12 cellular contexts compared by ENCODE assay signal in the genomic region with DNA sequence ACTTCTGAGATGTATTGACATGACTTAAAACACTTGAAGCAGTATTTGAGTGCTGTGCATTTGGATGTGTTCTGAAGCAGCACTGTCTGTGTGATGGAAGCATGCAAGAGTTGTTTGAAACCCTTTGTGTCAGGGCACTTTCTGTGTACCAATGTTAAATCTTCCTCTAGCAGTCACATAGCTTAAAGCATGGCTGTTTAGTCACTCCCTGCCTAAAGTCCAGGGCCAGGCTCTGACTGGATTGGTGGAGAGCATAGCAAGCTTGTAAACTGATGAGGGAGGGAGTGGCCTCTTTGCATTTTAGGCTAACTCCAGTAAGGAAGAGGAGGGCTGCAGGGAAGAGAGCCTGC.
A peak's percentile ranks its signal among the peaks of the same experiment; 100 is the strongest.
DNase-seq lines count a peak whose midpoint lies in the region; ATAC-seq and TF ChIP-seq lines count a peak whose summit lies in the region.
"Had no signal": no experiment of that assay in that cellular context is flagged by ENCODE, and none has a peak within 500 bp of the region (broad histone marks: within the 10 kb centered on the region; RNA-seq: fewer than 3 reads in every experiment).

No MANE protein-coding gene starts in this region.

- peaks cover 35% of the 10 kb centered on the region for H3K4me1 Mint-ChIP-seq in activated naive CD8-positive, alpha-beta T cell treated with anti-CD3 and anti-CD28 coated beads, Interleukin-2, amount 50 U/mL, for 24 hours

- H3K9me3 Mint-ChIP-seq in activated naive CD8-positive, alpha-beta T cell treated with anti-CD3 and anti-CD28 coated beads, Interleukin-2, amount 50 U/mL, for 24 hours, result peaks cover 4% of the 10 kb centered on the region
- no peaks in the 10 kb centered on the region for H3K9me3 Mint-ChIP-seq in activated naive CD4-positive, alpha-beta T cell treated with anti-CD3 and anti-CD28 coated beads, Interleukin-2, amount 50 U/mL, for 72 hours
- H3K9me3 Mint-ChIP-seq: IgD-negative memory B cell had no signal

- no peak for TF ChIP-seq POLR2A in body of pancreas (IDR thresholded peaks at IDR 0.05)

- DNase-seq in Right ventricle myocardium superior (no peak), cardiac septum (ENCODE audit: low spot score) (no peak), body of pancreas (peak in 2 of 4 donors; percentile 13 to 23), left lobe of liver (ENCODE audit: low spot score) (no peak), NCI-H1417 treated with DMSO at 0.1 percent for 48 hours (lab: John Stamatoyannopoulos, UW) (no peak)
- DNase-seq in activated naive CD8-positive, alpha-beta T cell treated with anti-CD3 and anti-CD28 coated beads, Interleukin-2, amount 50 U/mL, for 24 hours, result no peak
- DNase-seq in activated naive CD4-positive, alpha-beta T cell treated with anti-CD3 and anti-CD28 coated beads, Interleukin-2, amount 50 U/mL, for 72 hours (ENCODE audit: low spot score in 2 of 2), result no peak
- DNase-seq: anterior cingulate cortex; stimulated activated CD8-positive, alpha-beta memory T cell treated with anti-CD3 and anti-CD28 coated beads, Interleukin-4, amount 100 ng/mL, for 48 hours had no signal

- H3K27ac Mint-ChIP-seq in activated naive CD8-positive, alpha-beta T cell treated with anti-CD3 and anti-CD28 coated beads, Interleukin-2, amount 50 U/mL, for 24 hours, result no peak overlapping the region
- no peak overlapping the region for H3K27ac Mint-ChIP-seq in activated naive CD4-positive, alpha-beta T cell treated with anti-CD3 and anti-CD28 coated beads, Interleukin-2, amount 50 U/mL, for 72 hours
- H3K27ac Mint-ChIP-seq: IgD-negative memory B cell had no signal

- ATAC-seq in Right ventricle myocardium superior (ENCODE audit: poor library complexity) (peak; percentile 47), body of pancreas (peak; percentile 49), left lobe of liver (peak; percentile 77), GM21786 (IDR thresholded peaks at IDR 0.05; ENCODE audit: unreplicated experiment) (no peak)
- ATAC-seq in activated naive CD8-positive, alpha-beta T cell treated with anti-CD3 and anti-CD28 coated beads, Interleukin-2, amount 50 U/mL, for 24 hours, result no peak
- no peak for ATAC-seq in activated naive CD4-positive, alpha-beta T cell treated with anti-CD3 and anti-CD28 coated beads, Interleukin-2, amount 50 U/mL, for 72 hours

- H3K36me3 Mint-ChIP-seq in activated naive CD8-positive, alpha-beta T cell treated with anti-CD3 and anti-CD28 coated beads, Interleukin-2, amount 50 U/mL, for 24 hours (ENCODE audit: low read depth), result no peaks in the 10 kb centered on the region
- H3K36me3 Mint-ChIP-seq in activated naive CD4-positive, alpha-beta T cell treated with anti-CD3 and anti-CD28 coated beads, Interleukin-2, amount 50 U/mL, for 72 hours, result no peaks in the 10 kb centered on the region

- no peaks in the 10 kb centered on the region for H3K27me3 Mint-ChIP-seq in activated naive CD8-positive, alpha-beta T cell treated with anti-CD3 and anti-CD28 coated beads, Interleukin-2, amount 50 U/mL, for 24 hours

- H3K4me1 ChIP-seq in body of pancreas, result peaks cover 34% of the 10 kb centered on the region

- intact Hi-C loops in Right ventricle myocardium superior (cut with DNase I), result no loop called here
- intact Hi-C loops in cardiac septum (cut with DNase I), result no loop called here
- intact Hi-C loops in body of pancreas (cut with DNase I), result no loop called here

- H3K36me3 ChIP-seq in body of pancreas (replicated peaks in 1 of 2; ENCODE audit: insufficient read depth in 1 of 2, low read depth in 2 of 2), result no peaks in the 10 kb centered on the region
- H3K36me3 ChIP-seq: BLaER1 had no signal

- peak overlapping the region in 1 of 4 donors; percentile 4 for H3K27ac ChIP-seq in body of pancreas
- H3K27ac ChIP-seq: BLaER1 had no signal

- no peaks in the 10 kb centered on the region for H3K27me3 ChIP-seq in body of pancreas
- H3K27me3 ChIP-seq: BLaER1 had no signal

- H3K4me3 ChIP-seq in body of pancreas, result no peak overlapping the region
- H3K4me3 ChIP-seq: BLaER1 had no signal

- H3K9me3 ChIP-seq in body of pancreas, result no peaks in the 10 kb centered on the region

- H3K4me3 Mint-ChIP-seq in activated naive CD8-positive, alpha-beta T cell treated with anti-CD3 and anti-CD28 coated beads, Interleukin-2, amount 50 U/mL, for 24 hours, result no peak overlapping the region
- H3K4me3 Mint-ChIP-seq: IgD-negative memory B cell had no signal

- no peak for TF ChIP-seq CTCF in body of pancreas (IDR thresholded peaks at IDR 0.05)

Comparison
In these comparisons a context has a peak if more than half of its experiments do, and no peak if none do; other contexts are left out.
1. ATAC-seq: peak in Right ventricle myocardium superior (single experiment), body of pancreas (single experiment) and left lobe of liver (single experiment); none in activated naive CD8-positive, alpha-beta T cell treated with anti-CD3 and anti-CD28 coated beads, Interleukin-2, amount 50 U/mL, for 24 hours (single experiment), GM21786 (single experiment) and activated naive CD4-positive, alpha-beta T cell treated with anti-CD3 and anti-CD28 coated beads, Interleukin-2, amount 50 U/mL, for 72 hours (0 of 2).